Comparison of ENCODE assay signal across 1 cellular context in genomic region chr11:122837528-122838346, GRCh38.
TF ChIP-seq lines count a peak whose summit lies in the region.

No MANE protein-coding gene starts in this region.

TF ChIP-seq in HepG2, 621 proteins besides CTCF, POLR2A, EP300 and RAD21:
- TF ChIP-seq PITX1 (CRISPR knock-in tag; IDR thresholded peaks at IDR 0.05) (no peak), REPIN1 (CRISPR knock-in tag; IDR thresholded peaks at IDR 0.05; ENCODE audit: borderline replicate concordance, low read depth) (no peak), SNAI1 (CRISPR knock-in tag; IDR thresholded peaks at IDR 0.05; ENCODE audit: borderline replicate concordance) (no peak), CBX5 (CRISPR knock-in tag; IDR thresholded peaks at IDR 0.05; ENCODE audit: borderline replicate concordance) (no peak), JUNB (CRISPR knock-in tag; IDR thresholded peaks at IDR 0.05; ENCODE audit: borderline replicate concordance) (no peak), ATF7 (IDR thresholded peaks at IDR 0.05) (peak; percentile 98), ATF7 (CRISPR knock-in tag; IDR thresholded peaks at IDR 0.05) (no peak), DR1 (CRISPR knock-in tag; IDR thresholded peaks at IDR 0.05) (no peak), ZFP36 (IDR thresholded peaks at IDR 0.05; ENCODE audit: borderline replicate concordance, low read depth, low read length, partially characterized antibody) (no peak), MED8 (CRISPR knock-in tag; IDR thresholded peaks at IDR 0.05; ENCODE audit: insufficient replicate concordance) (no peak), MIXL1 (CRISPR knock-in tag; IDR thresholded peaks at IDR 0.05) (no peak), CREB1 (IDR thresholded peaks at IDR 0.05) (peak; percentile 94), CREB1 (CRISPR knock-in tag; IDR thresholded peaks at IDR 0.05) (no peak)
- TF ChIP-seq, protein P1, sequence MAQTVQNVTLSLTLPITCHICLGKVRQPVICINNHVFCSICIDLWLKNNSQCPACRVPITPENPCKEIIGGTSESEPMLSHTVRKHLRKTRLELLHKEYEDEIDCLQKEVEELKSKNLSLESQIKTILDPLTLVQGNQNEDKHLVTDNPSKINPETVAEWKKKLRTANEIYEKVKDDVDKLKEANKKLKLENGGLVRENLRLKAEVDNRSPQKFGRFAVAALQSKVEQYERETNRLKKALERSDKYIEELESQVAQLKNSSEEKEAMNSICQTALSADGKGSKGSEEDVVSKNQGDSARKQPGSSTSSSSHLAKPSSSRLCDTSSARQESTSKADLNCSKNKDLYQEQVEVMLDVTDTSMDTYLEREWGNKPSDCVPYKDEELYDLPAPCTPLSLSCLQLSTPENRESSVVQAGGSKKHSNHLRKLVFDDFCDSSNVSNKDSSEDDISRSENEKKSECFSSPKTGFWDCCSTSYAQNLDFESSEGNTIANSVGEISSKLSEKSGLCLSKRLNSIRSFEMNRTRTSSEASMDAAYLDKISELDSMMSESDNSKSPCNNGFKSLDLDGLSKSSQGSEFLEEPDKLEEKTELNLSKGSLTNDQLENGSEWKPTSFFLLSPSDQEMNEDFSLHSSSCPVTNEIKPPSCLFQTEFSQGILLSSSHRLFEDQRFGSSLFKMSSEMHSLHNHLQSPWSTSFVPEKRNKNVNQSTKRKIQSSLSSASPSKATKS (CRISPR knock-in tag; IDR thresholded peaks at IDR 0.05), result no peak
- TF ChIP-seq, protein P2, sequence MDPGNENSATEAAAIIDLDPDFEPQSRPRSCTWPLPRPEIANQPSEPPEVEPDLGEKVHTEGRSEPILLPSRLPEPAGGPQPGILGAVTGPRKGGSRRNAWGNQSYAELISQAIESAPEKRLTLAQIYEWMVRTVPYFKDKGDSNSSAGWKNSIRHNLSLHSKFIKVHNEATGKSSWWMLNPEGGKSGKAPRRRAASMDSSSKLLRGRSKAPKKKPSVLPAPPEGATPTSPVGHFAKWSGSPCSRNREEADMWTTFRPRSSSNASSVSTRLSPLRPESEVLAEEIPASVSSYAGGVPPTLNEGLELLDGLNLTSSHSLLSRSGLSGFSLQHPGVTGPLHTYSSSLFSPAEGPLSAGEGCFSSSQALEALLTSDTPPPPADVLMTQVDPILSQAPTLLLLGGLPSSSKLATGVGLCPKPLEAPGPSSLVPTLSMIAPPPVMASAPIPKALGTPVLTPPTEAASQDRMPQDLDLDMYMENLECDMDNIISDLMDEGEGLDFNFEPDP (CRISPR knock-in tag; conservative IDR thresholded peaks at IDR 0.05), result no peak
- TF ChIP-seq, protein P3, sequence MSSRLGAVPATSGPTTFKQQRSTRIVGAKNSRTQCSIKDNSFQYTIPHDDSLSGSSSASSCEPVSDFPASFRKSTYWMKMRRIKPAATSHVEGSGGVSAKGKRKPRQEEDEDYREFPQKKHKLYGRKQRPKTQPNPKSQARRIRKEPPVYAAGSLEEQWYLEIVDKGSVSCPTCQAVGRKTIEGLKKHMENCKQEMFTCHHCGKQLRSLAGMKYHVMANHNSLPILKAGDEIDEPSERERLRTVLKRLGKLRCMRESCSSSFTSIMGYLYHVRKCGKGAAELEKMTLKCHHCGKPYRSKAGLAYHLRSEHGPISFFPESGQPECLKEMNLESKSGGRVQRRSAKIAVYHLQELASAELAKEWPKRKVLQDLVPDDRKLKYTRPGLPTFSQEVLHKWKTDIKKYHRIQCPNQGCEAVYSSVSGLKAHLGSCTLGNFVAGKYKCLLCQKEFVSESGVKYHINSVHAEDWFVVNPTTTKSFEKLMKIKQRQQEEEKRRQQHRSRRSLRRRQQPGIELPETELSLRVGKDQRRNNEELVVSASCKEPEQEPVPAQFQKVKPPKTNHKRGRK (CRISPR knock-in tag; IDR thresholded peaks at IDR 0.05), result no peak
- TF ChIP-seq, protein P4, sequence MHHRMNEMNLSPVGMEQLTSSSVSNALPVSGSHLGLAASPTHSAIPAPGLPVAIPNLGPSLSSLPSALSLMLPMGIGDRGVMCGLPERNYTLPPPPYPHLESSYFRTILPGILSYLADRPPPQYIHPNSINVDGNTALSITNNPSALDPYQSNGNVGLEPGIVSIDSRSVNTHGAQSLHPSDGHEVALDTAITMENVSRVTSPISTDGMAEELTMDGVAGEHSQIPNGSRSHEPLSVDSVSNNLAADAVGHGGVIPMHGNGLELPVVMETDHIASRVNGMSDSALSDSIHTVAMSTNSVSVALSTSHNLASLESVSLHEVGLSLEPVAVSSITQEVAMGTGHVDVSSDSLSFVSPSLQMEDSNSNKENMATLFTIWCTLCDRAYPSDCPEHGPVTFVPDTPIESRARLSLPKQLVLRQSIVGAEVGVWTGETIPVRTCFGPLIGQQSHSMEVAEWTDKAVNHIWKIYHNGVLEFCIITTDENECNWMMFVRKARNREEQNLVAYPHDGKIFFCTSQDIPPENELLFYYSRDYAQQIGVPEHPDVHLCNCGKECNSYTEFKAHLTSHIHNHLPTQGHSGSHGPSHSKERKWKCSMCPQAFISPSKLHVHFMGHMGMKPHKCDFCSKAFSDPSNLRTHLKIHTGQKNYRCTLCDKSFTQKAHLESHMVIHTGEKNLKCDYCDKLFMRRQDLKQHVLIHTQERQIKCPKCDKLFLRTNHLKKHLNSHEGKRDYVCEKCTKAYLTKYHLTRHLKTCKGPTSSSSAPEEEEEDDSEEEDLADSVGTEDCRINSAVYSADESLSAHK (CRISPR knock-in tag; IDR thresholded peaks at IDR 0.05; ENCODE audit: borderline replicate concordance), result no peak
TF ChIP-seq in HepG2: peak in this region for 2.
